Comparison of ENCODE assay signal across 8 cellular contexts in the genomic region with DNA sequence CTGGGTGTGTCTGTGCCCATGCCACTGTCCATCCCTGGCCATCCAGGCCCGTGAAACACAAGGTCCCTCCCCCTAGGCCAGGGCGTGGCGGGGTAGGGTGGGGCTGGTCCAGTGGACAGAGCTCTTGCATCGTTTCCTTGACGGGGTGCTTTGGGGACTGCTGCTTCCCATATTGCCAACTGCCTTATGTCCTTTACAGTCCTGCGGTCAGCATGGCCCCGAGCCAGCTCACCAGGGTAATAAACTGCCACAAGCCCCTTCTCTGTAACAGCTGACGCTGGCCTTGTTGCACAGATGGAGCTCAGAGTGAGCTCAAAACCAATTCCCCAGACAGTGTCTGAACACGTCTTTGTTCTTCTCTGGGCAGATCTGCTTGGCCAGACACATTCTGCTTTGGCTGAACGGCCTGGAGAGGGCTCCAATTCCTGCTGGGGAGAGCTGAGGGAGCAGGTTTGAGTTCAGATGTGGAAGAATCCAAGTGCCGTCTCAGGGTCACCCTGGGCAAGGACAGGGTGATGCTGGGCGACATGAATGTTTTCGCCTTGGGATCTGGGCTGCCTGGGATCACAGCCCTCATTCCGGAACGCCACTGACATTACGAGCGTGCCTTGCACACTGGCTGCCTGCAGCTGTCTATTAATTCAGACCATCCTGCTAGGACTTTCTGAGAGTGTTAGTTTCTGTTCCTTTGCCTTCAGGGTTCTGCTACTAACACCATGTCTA. TPM values are rescaled to one million over a fixed set of nuclear protein-coding genes. Genes with fewer than 3 reads are reported as not detected.
DNase-seq lines count a peak whose midpoint lies in the region; ATAC-seq and TF ChIP-seq lines count a peak whose summit lies in the region.

No MANE protein-coding gene starts in this region.

- H4K5ac ChIP-seq in IMR-90 (ENCODE audit: low read depth, low read length): no peak overlapping the region

- H3K23ac ChIP-seq in IMR-90 (ENCODE audit: low read depth, low read length): no peak overlapping the region

- H3K27ac ChIP-seq in AG04450 (ENCODE audit: low read depth, low read length) (peak overlapping the region; percentile 11), IMR-90 (ENCODE audit: insufficient read depth, low read length) (no peak overlapping the region), brain microvascular endothelial cell (no peak overlapping the region), left lung (peak overlapping the region in 1 of 2 donors; percentile 53)

- BruUV-seq in IMR-90 (replicated peaks; lab: Mats Ljungman, UMichigan): no TSS peak

- no peak overlapping the region for H3K4ac ChIP-seq in IMR-90 (ENCODE audit: low read depth, low read length)

- no peaks in the 10 kb centered on the region for H4K20me1 ChIP-seq in IMR-90 (ENCODE audit: insufficient read depth, low read length)

- in situ Hi-C loops in IMR-90 (cut with MboI; ENCODE audit: low sequenced_read_pairs): loop anchor here (10.0 kb wide), 2 partner anchors 957 to 1287 kb away; no protein-coding TSS in a partner anchor
- in situ Hi-C loops in brain microvascular endothelial cell (cut with HindIII; ENCODE audit: low pct_ligation_motif_present, low sequenced_read_pairs): no loop called here

- no peak overlapping the region for H2BK120ac ChIP-seq in IMR-90 (ENCODE audit: low read depth, low read length)

- no peak overlapping the region for H3K4me3 ChIP-seq in AG04450 (ENCODE audit: low read depth, low read length)
- no peak overlapping the region for H3K4me3 ChIP-seq in IMR-90 (ENCODE audit: insufficient read depth, low read depth, low read length)
- H3K4me3 ChIP-seq in brain microvascular endothelial cell (ENCODE audit: low read depth, low read length): no peak overlapping the region
- no peak overlapping the region for H3K4me3 ChIP-seq in left lung

- no peak overlapping the region for H3K18ac ChIP-seq in IMR-90 (ENCODE audit: low read depth, low read length)

- TF ChIP-seq POLR2A in IMR-90 (IDR thresholded peaks at IDR 0.05; ENCODE audit: low read depth, low read length): no peak

- TF ChIP-seq RAD21 in IMR-90 (IDR thresholded peaks at IDR 0.05; ENCODE audit: low read length): no peak

- H3K27me3 ChIP-seq in AG04450 (ENCODE audit: control insufficient read depth, insufficient read depth, low read length) (no peaks in the 10 kb centered on the region), IMR-90 (ENCODE audit: control insufficient read depth, insufficient read depth, low read length) (peaks cover 2% of the 10 kb centered on the region; the same call in 1 of the 2 replicates), brain microvascular endothelial cell (replicated peaks) (no peaks in the 10 kb centered on the region), left lung (no peaks in the 10 kb centered on the region)

- ATAC-seq in IMR-90 (ENCODE audit: low read depth): peak; percentile 53
- peak; percentile 42 for ATAC-seq in left lung
- no peak for ATAC-seq in HG02870 (IDR thresholded peaks at IDR 0.05; ENCODE audit: unreplicated experiment)
- no peak for ATAC-seq in GM18861 (IDR thresholded peaks at IDR 0.05; ENCODE audit: unreplicated experiment)

- peak overlapping the region; percentile 18; the same call in 1 of the 2 replicates for H3K4me2 ChIP-seq in IMR-90 (ENCODE audit: low read depth, low read length)

- H2BK20ac ChIP-seq in IMR-90 (ENCODE audit: low read depth, low read length): no peak overlapping the region

- H4K91ac ChIP-seq in IMR-90 (ENCODE audit: insufficient read depth, low read depth, low read length): no peak overlapping the region

- intact Hi-C loops in IMR-90 (cut with micrococcal nuclease) (loop anchor here (1.0 to 10.0 kb wide), 2 partner anchors 957 to 1083 kb away; no protein-coding TSS in a partner anchor), left lung (cut with DNase I) (loop anchor here in 1 of 2 donors (10.0 kb wide), 1 partner anchor 1077 kb away; no protein-coding TSS in a partner anchor)

- H3K56ac ChIP-seq in IMR-90 (ENCODE audit: extremely low read depth, insufficient read depth, low read length): no peak overlapping the region

- H3K9ac ChIP-seq in IMR-90 (ENCODE audit: low read depth, low read length): no peak overlapping the region

- WGBS in IMR-90 (ENCODE audit: extremely low coverage in 2 of 2, insufficient read length in 1 of 2), 2 experiments: 9% methylated on average over 4 of the region's 17 CpGs; no CpG with 5 or more reads in 1 of the 2 experiments

- no peak overlapping the region for H2BK15ac ChIP-seq in IMR-90 (ENCODE audit: low read depth, low read length)

- CTCF ChIA-PET in AG04450 (lab: Charles Lee): interaction anchor here (0.6 to 4.5 kb wide), 8 partner anchors 9 to 1286 kb away, joined by 3 to 46 read pairs (median 5); no protein-coding TSS in a partner anchor
- CTCF ChIA-PET in IMR-90 (lab: Yijun Ruan, JAX): interaction anchor here (1.3 to 3.2 kb wide), 2 partner anchors 50 to 1082 kb away, joined by 4 to 13 read pairs; no protein-coding TSS in a partner anchor

- POLR2A ChIA-PET in AG04450 (lab: Yijun Ruan, JAX) (interaction anchor here (0.6 to 0.7 kb wide), 2 partner anchors 11 to 37 kb away, joined by 3 read pairs; no protein-coding TSS in a partner anchor), IMR-90 (lab: Charles Lee; ENCODE audit: unreplicated experiment) (interaction anchor here (0.6 kb wide), 1 partner anchor 262 kb away, joined by 4 read pairs; no protein-coding TSS in a partner anchor)

- peak overlapping the region; percentile 33 for H2AFZ ChIP-seq in IMR-90 (replicated peaks; ENCODE audit: low read length, poor library complexity)

- TF ChIP-seq CTCF in AG04450 (IDR thresholded peaks at IDR 0.05; ENCODE audit: low read depth, low read length) (peak; percentile 30; the same call in 1 of the 2 replicates), IMR-90 (conservative IDR thresholded peaks at IDR 0.05; ENCODE audit: low read depth, low read length) (no peak), brain microvascular endothelial cell (IDR thresholded peaks at IDR 0.05; ENCODE audit: low read depth, low read length, missing control alignments) (peak; percentile 47), left lung (IDR thresholded peaks at IDR 0.05) (no peak)

- H3K9me3 ChIP-seq in AG04450 (ENCODE audit: control insufficient read depth, insufficient read depth, low read length) (peaks cover 3% of the 10 kb centered on the region; the same call in 1 of the 2 replicates), IMR-90 (ENCODE audit: control insufficient read depth, insufficient read depth, low read length) (no peaks in the 10 kb centered on the region), left lung (no peaks in the 10 kb centered on the region)

- H3K36me3 ChIP-seq in IMR-90 (ENCODE audit: control insufficient read depth, insufficient read depth, low read length) (no peaks in the 10 kb centered on the region), brain microvascular endothelial cell (replicated peaks) (no peaks in the 10 kb centered on the region), left lung (no peaks in the 10 kb centered on the region)

- no peak overlapping the region for H2BK5ac ChIP-seq in IMR-90 (ENCODE audit: low read depth, low read length, poor library complexity, severe bottlenecking)

- no peak overlapping the region for H3K14ac ChIP-seq in IMR-90 (replicated peaks; ENCODE audit: low read depth, low read length)

- no peak overlapping the region for H2AK5ac ChIP-seq in IMR-90 (ENCODE audit: low read depth, low read length)

- dilution Hi-C loops in IMR-90 (cut with HindIII; ENCODE audit: low sequenced_read_pairs, unreplicated experiment): no loop called here

- no peak overlapping the region for H4K8ac ChIP-seq in IMR-90 (ENCODE audit: low read depth in 2 of 2, low read length in 2 of 2)

- H2AK9ac ChIP-seq in IMR-90 (replicated peaks; ENCODE audit: low read depth, low read length, poor library complexity): peak overlapping the region; percentile 28

- no peak for DNase-seq in AG04450 (ENCODE audit: low read depth, low spot score)
- DNase-seq in IMR-90: no peak
- DNase-seq in brain microvascular endothelial cell: peak; percentile 25
- DNase-seq in left lung: peak; percentile 76 to 93
- no peak for DNase-seq in GOT3 (lab: John Stamatoyannopoulos, UW)
- no peak for DNase-seq in stimulated activated naive CD4-positive, alpha-beta T cell (lab: John Stamatoyannopoulos, UW)

- H3K4me1 ChIP-seq in IMR-90 (ENCODE audit: control insufficient read depth, insufficient read depth, low read length) (no peaks in the 10 kb centered on the region; the same call in 1 of the 2 replicates), left lung (peaks cover 4 to 43% of the 10 kb centered on the region in 2 donors)

- H3K79me1 ChIP-seq in IMR-90 (ENCODE audit: low read depth in 1 of 2, low read length in 2 of 2): no peaks in the 10 kb centered on the region

- H3K9me1 ChIP-seq in IMR-90 (ENCODE audit: insufficient read depth, low read length): no peaks in the 10 kb centered on the region

TF ChIP-seq in IMR-90, 13 proteins besides CTCF, POLR2A, EP300 and RAD21 (continues in another document):
- TF ChIP-seq RCOR1 (IDR thresholded peaks at IDR 0.05; ENCODE audit: insufficient replicate concordance, low read length) (no peak), FOS (IDR thresholded peaks at IDR 0.05; ENCODE audit: low read depth, low read length) (no peak), NFE2L2 (IDR thresholded peaks at IDR 0.05; ENCODE audit: low read depth, low read length) (no peak), CHD1 (IDR thresholded peaks at IDR 0.05; ENCODE audit: low read depth, low read length) (no peak), RFX5 (IDR thresholded peaks at IDR 0.05; ENCODE audit: low read depth, low read length) (no peak), MAZ (IDR thresholded peaks at IDR 0.05; ENCODE audit: borderline replicate concordance, low read depth, low read length) (no peak), SMC3 (IDR thresholded peaks at IDR 0.05; ENCODE audit: low read depth, low read length) (no peak), MAFK (IDR thresholded peaks at IDR 0.05; ENCODE audit: low read depth, low read length) (no peak)
- TF ChIP-seq, protein P1, sequence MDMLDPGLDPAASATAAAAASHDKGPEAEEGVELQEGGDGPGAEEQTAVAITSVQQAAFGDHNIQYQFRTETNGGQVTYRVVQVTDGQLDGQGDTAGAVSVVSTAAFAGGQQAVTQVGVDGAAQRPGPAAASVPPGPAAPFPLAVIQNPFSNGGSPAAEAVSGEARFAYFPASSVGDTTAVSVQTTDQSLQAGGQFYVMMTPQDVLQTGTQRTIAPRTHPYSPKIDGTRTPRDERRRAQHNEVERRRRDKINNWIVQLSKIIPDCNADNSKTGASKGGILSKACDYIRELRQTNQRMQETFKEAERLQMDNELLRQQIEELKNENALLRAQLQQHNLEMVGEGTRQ (IDR thresholded peaks at IDR 0.05; ENCODE audit: low read depth, low read length): no peak

RNA-seq across cellular contexts. Expression of a gene that starts 51.5 kb away (rescaled TPM):
- polyA plus RNA-seq in AG04450 (2011; rRNA removed): 0.17 and 0.36 TPM in 2 replicates
- polyA minus RNA-seq in AG04450 (2011; rRNA and poly(A)+ RNA removed): 0.13 and 0.18 TPM in 2 replicates
- 0.18 TPM in 1 of 2 replicates, not detected in the other for total RNA-seq in IMR-90 (2012; rRNA removed)
- polyA plus RNA-seq in IMR-90 (2012; rRNA removed): 0.23 and 0.26 TPM in 2 replicates
- 0.31 and 0.34 TPM in 2 replicates for polyA plus RNA-seq in IMR-90 (2012; cell fraction: cytosol; rRNA removed)
- polyA plus RNA-seq in IMR-90 (2012; cell fraction: nucleus; rRNA removed; ENCODE audit: low replicate concordance): 0.09 and 0.21 TPM in 2 replicates
- total RNA-seq in left lung: 1 to 10 TPM; 4.6 to 5.7 TPM

Comparison
In these comparisons a context has a peak if more than half of its experiments do, and no peak if none do; other contexts are left out.
1. DNase-seq: peak in brain microvascular endothelial cell (single experiment) and left lung (2 of 2); none in AG04450 (single experiment), IMR-90 (single experiment), GOT3 (single experiment) and stimulated activated naive CD4-positive, alpha-beta T cell (0 of 6).
2. CTCF ChIP-seq: peak in AG04450 (single experiment) and brain microvascular endothelial cell (single experiment); none in IMR-90 (single experiment) and left lung (0 of 2).
3. ATAC-seq: peak in IMR-90 (single experiment) and left lung (single experiment); none in HG02870 (single experiment) and GM18861 (single experiment).